In the genomic region with DNA sequence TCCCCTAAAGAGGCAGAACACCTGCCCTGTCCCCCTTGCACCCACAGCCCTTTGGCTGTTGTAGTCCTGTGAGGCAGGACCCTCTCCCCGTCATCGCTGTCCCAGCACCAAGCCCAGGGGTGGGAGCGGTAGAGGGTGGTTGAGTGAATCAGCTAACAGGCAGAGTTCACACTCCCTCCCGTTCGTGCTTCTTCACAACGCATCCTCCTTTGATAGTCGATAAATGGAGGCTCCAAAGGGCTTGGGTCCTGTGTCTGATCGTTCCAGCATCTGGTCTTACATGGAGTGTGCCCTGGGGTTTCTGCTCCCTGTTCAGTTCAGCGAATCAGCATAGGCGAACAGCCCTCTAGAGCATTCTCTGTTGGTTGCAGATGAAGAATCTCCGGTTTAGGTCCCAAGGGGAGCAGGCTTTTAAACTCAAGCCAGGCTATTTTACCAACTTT, we compare ENCODE assay signal across 8 cellular contexts. TPM values are rescaled to one million over a fixed set of nuclear protein-coding genes. Genes with fewer than 3 reads are reported as not detected.
A peak's percentile ranks its signal among the peaks of the same experiment; 100 is the strongest.
DNase-seq lines count a peak whose midpoint lies in the region; ATAC-seq and TF ChIP-seq lines count a peak whose summit lies in the region.

No MANE protein-coding gene starts in this region.

- H3K27ac ChIP-seq in CD8-positive, alpha-beta T cell (ENCODE audit: low read depth, low read length): peak overlapping the region; percentile 93
- H3K27ac ChIP-seq in Karpas-422 (ENCODE audit: low read length) (peak overlapping the region; percentile 100), lung (ENCODE audit: low read depth in 1 of 2, low read length in 1 of 2) (peak overlapping the region; percentile 91 to 97), upper lobe of right lung (peak overlapping the region; percentile 93)

- CTCF ChIA-PET in CD8-positive, alpha-beta T cell (lab: Charles Lee): interaction anchor here (1.0 kb wide), 1 partner anchor 39 kb away, joined by 3 read pairs; a partner anchor contains a TSS
- CTCF ChIA-PET in MCF 10A (lab: Yijun Ruan, JAX): interaction anchor here (0.7 to 1.6 kb wide), 2 partner anchors 22 to 39 kb away, joined by 3 to 7 read pairs; a partner anchor contains a TSS

- peak overlapping the region; percentile 68 for H3K4me2 ChIP-seq in Karpas-422 (ENCODE audit: low read depth, low read length, poor library complexity, severe bottlenecking)

- peaks cover 22% of the 10 kb centered on the region for H3K79me2 ChIP-seq in Karpas-422 (ENCODE audit: low read length)

- no peak for ATAC-seq in CD8-positive, alpha-beta T cell
- ATAC-seq in lung (ENCODE audit: insufficient read depth, low FRiP score) (no peak), upper lobe of right lung (no peak), HG03342 (IDR thresholded peaks at IDR 0.05; ENCODE audit: unreplicated experiment) (no peak)

- H3K27me3 ChIP-seq in CD8-positive, alpha-beta T cell (ENCODE audit: insufficient read depth, low read length): no peaks in the 10 kb centered on the region
- no peaks in the 10 kb centered on the region for H3K27me3 ChIP-seq in Karpas-422 (ENCODE audit: low read length)
- no peaks in the 10 kb centered on the region for H3K27me3 ChIP-seq in lung (ENCODE audit: control insufficient read depth, insufficient read depth)
- H3K27me3 ChIP-seq in upper lobe of right lung: no peaks in the 10 kb centered on the region

- peak overlapping the region; percentile 95 for H3K4me3 Mint-ChIP-seq in CD8-positive, alpha-beta T cell
- H3K4me3 Mint-ChIP-seq in MCF 10A (ENCODE audit: unreplicated experiment): peak overlapping the region; percentile 97

- peaks cover 31% of the 10 kb centered on the region for H3K36me3 ChIP-seq in CD8-positive, alpha-beta T cell (ENCODE audit: insufficient read depth, low read length)
- H3K36me3 ChIP-seq in Karpas-422 (ENCODE audit: insufficient read depth, low read length) (peaks cover 27% of the 10 kb centered on the region), lung (ENCODE audit: control insufficient read depth in 2 of 2, insufficient read depth in 2 of 2, low read length in 2 of 2) (peaks cover 22 to 28% of the 10 kb centered on the region in 2 donors), upper lobe of right lung (peaks cover 47% of the 10 kb centered on the region)

- intact Hi-C loops in CD8-positive, alpha-beta T cell (cut with DNase I, micrococcal nuclease): loop anchor here (1.0 to 10.0 kb wide), 14 partner anchors 29 to 1203 kb away; partner anchors contain the start of genes ACAD9 (in 1 of the 2), COPG1 (in 1 of the 2), IFT122 (in 1 of the 2) and ISY1 (in 1 of the 2)
- intact Hi-C loops in MCF 10A (cut with micrococcal nuclease) (loop anchor here (2.0 kb wide), 1 partner anchor 37 kb away; no protein-coding TSS in a partner anchor), upper lobe of right lung (cut with DNase I) (no loop called here)

- no peaks in the 10 kb centered on the region; the same call in 1 of the 2 replicates for H4K20me1 ChIP-seq in Karpas-422 (ENCODE audit: insufficient read depth, low read depth, low read length)

- no TSS peak for BruUV-seq in MCF 10A (replicated peaks; lab: Mats Ljungman, UMichigan)

- 78 to 85% methylated on average over 11 of the region's 11 CpGs for WGBS in lung, 2 donors

- no peaks in the 10 kb centered on the region for H3K9me3 Mint-ChIP-seq in CD8-positive, alpha-beta T cell
- no peaks in the 10 kb centered on the region for H3K9me3 Mint-ChIP-seq in MCF 10A (ENCODE audit: unreplicated experiment)

- peaks cover 38% of the 10 kb centered on the region for H3K4me1 Mint-ChIP-seq in CD8-positive, alpha-beta T cell (ENCODE audit: low read depth)
- peaks cover 8% of the 10 kb centered on the region for H3K4me1 Mint-ChIP-seq in MCF 10A (ENCODE audit: insufficient read depth, unreplicated experiment)

- POLR2A ChIA-PET in CD8-positive, alpha-beta T cell (lab: Charles Lee): interaction anchor here (1.1 to 3.2 kb wide), 4 partner anchors 18 to 161 kb away, joined by 3 to 49 read pairs (median 7); partner anchors contain the start of gene RAB43
- POLR2A ChIA-PET in MCF 10A (lab: Yijun Ruan, JAX): interaction anchor here (0.8 to 5.7 kb wide), 9 partner anchors 11 to 151 kb away, joined by 3 to 56 read pairs (median 8); partner anchors contain the start of genes COPG1 and EFCAB12

- TF ChIP-seq CTCF in CD8-positive, alpha-beta T cell (IDR thresholded peaks at IDR 0.05): no peak
- TF ChIP-seq CTCF in MCF 10A (IDR thresholded peaks at IDR 0.05; ENCODE audit: unreplicated experiment) (no peak), lung (IDR thresholded peaks at IDR 0.05; ENCODE audit: control extremely low read depth, extremely low read depth) (no peak), upper lobe of right lung (IDR thresholded peaks at IDR 0.05) (no peak)

- peak overlapping the region; percentile 99 for H3K9ac ChIP-seq in Karpas-422 (ENCODE audit: low read length)

- H3K27ac Mint-ChIP-seq in CD8-positive, alpha-beta T cell: peak overlapping the region; percentile 92
- peak overlapping the region; percentile 90 for H3K27ac Mint-ChIP-seq in MCF 10A (ENCODE audit: low read depth, unreplicated experiment)

- H3K4me1 ChIP-seq in CD8-positive, alpha-beta T cell (ENCODE audit: insufficient read depth, low read length): peaks cover 34% of the 10 kb centered on the region
- H3K4me1 ChIP-seq in Karpas-422 (ENCODE audit: low read length) (peaks cover 69% of the 10 kb centered on the region), lung (ENCODE audit: control insufficient read depth in 2 of 2, insufficient read depth in 2 of 2, low read length in 2 of 2) (peaks cover 0 to 7% of the 10 kb centered on the region in 2 donors), upper lobe of right lung (peaks cover 23% of the 10 kb centered on the region)

- H3K4me3 ChIP-seq in CD8-positive, alpha-beta T cell (ENCODE audit: low read depth, low read length): peak overlapping the region; percentile 92
- peak overlapping the region; percentile 98 for H3K4me3 ChIP-seq in Karpas-422 (ENCODE audit: low read length)
- H3K4me3 ChIP-seq in lung: no peak overlapping the region
- H3K4me3 ChIP-seq in upper lobe of right lung: peak overlapping the region; percentile 97

- H2AFZ ChIP-seq in Karpas-422 (ENCODE audit: low read length): no peak overlapping the region

- H3K9me2 ChIP-seq in Karpas-422 (replicated peaks; ENCODE audit: insufficient read depth, low read length): no peaks in the 10 kb centered on the region

- H3K27me3 Mint-ChIP-seq in CD8-positive, alpha-beta T cell (ENCODE audit: low read depth): no peaks in the 10 kb centered on the region
- no peaks in the 10 kb centered on the region for H3K27me3 Mint-ChIP-seq in MCF 10A (ENCODE audit: insufficient read depth, unreplicated experiment)

- DNase-seq in CD8-positive, alpha-beta T cell: no peak
- DNase-seq in Karpas-422: peak; percentile 89
- DNase-seq in MCF 10A (ENCODE audit: unreplicated experiment): no peak
- DNase-seq in lung (ENCODE audit: low spot score): no peak
- no peak for DNase-seq in upper lobe of right lung
- DNase-seq in midbrain (lab: John Stamatoyannopoulos, UW): no peak
- no peak for DNase-seq in Kasumi-1 (lab: John Stamatoyannopoulos, UW)

- H3K9me3 ChIP-seq in CD8-positive, alpha-beta T cell (ENCODE audit: low read length): no peaks in the 10 kb centered on the region
- H3K9me3 ChIP-seq in Karpas-422 (ENCODE audit: low read length): no peaks in the 10 kb centered on the region
- H3K9me3 ChIP-seq in lung (ENCODE audit: control insufficient read depth in 2 of 2, insufficient read depth in 1 of 2, low read length in 1 of 2): no peaks in the 10 kb centered on the region
- no peaks in the 10 kb centered on the region for H3K9me3 ChIP-seq in upper lobe of right lung

- peaks cover 64% of the 10 kb centered on the region for H3K36me3 Mint-ChIP-seq in CD8-positive, alpha-beta T cell
- H3K36me3 Mint-ChIP-seq in MCF 10A (ENCODE audit: insufficient read depth, unreplicated experiment): peaks cover 55% of the 10 kb centered on the region

RNA-seq across cellular contexts. Expression of gene HMCES, which starts 0.8 kb away (rescaled TPM):
- 10 to 100 TPM; 69.5 to 78.7 TPM for total RNA-seq in CD8-positive, alpha-beta T cell
- total RNA-seq in Karpas-422 (2014; rRNA removed; shearing (Covaris generic); ENCODE audit: low replicate concordance): 169 and 275 TPM in 2 replicates
- total RNA-seq in MCF 10A (2022) (29.4 and 42.8 TPM in 2 replicates), lung (10 to 100 TPM; 33.7 to 35.6 TPM), upper lobe of right lung (34.8 TPM)
- polyA plus RNA-seq in lung: 10 to 100 TPM; 23.2 to 36.6 TPM

RNA-seq across cellular contexts. Expression of gene COPG1, which starts 28.4 kb away (rescaled TPM):
- total RNA-seq in CD8-positive, alpha-beta T cell: 10 to 100 TPM; 77.0 to 93.5 TPM
- 88.1 and 108 TPM in 2 replicates for total RNA-seq in Karpas-422 (2014; rRNA removed; shearing (Covaris generic); ENCODE audit: low replicate concordance)
- 225 and 298 TPM in 2 replicates for total RNA-seq in MCF 10A (2022)
- total RNA-seq in lung: 100 to 1,000 TPM; 163 to 234 TPM
- 100 to 1,000 TPM; 126 to 129 TPM for polyA plus RNA-seq in lung
- 149 TPM for total RNA-seq in upper lobe of right lung
